Comparison of ENCODE assay signal across 8 cellular contexts in genomic region chr17:42577532-42578281, GRCh38. TPM values are rescaled to one million over a fixed set of nuclear protein-coding genes. Genes with fewer than 3 reads are reported as not detected.
DNase-seq lines count a peak whose midpoint lies in the region; TF ChIP-seq lines count a peak whose summit lies in the region.

Gene PSMC3IP (minus strand): TSS chr17:42577729. CDS start chr17:42577686, 43 bp downstream.

- peak within 1 kb of the TSS; percentile 87 for H3K9ac ChIP-seq in SK-N-SH

- 0 out of 4 replicates have a peak, but pooled peaks of 1 of the 2 experiments have one; percentile 15 for TF ChIP-seq EP300 in SK-N-SH (IDR thresholded peaks at IDR 0.05; ENCODE audit: borderline replicate concordance in 1 of 2, low read depth in 1 of 2, low read length in 1 of 2)

- peak within 1 kb of the TSS; percentile 80 to 89 for H3K27ac ChIP-seq in SK-N-SH (ENCODE audit: low read depth in 2 of 2, low read length in 1 of 2)

- peaks cover 36% of the 10 kb centered on the region for H3F3A ChIP-seq in SK-N-SH (replicated peaks; ENCODE audit: insufficient read depth)

- H3K4me3 ChIP-seq in SK-N-SH (ENCODE audit: low read depth in 2 of 2, low read length in 1 of 2) = peak within 1 kb of the TSS; percentile 77 to 91

- peaks cover 32 to 42% of the 10 kb centered on the region in 2 experiments for H3K36me3 ChIP-seq in SK-N-SH (replicated peaks in 1 of 2; ENCODE audit: control insufficient read depth in 1 of 2, insufficient read depth in 2 of 2, low read length in 1 of 2)

- H3K9me3 Mint-ChIP-seq in HFFc6 = no peaks in the 10 kb centered on the region
- H3K9me3 Mint-ChIP-seq in activated naive CD4-positive, alpha-beta T cell treated with anti-CD3 and anti-CD28 coated beads, Interleukin-2, amount 10 ng/mL, durations not matched to agents 7 days and 5 days = no peaks in the 10 kb centered on the region

- H3K4me1 Mint-ChIP-seq in HFFc6 (ENCODE audit: low read depth) = peaks cover 54% of the 10 kb centered on the region
- peaks cover 50% of the 10 kb centered on the region for H3K4me1 Mint-ChIP-seq in activated naive CD4-positive, alpha-beta T cell treated with anti-CD3 and anti-CD28 coated beads, Interleukin-2, amount 10 ng/mL, durations not matched to agents 7 days and 5 days

- no peaks in the 10 kb centered on the region for H3K9me3 ChIP-seq in SK-N-SH

- peak within 1 kb of the TSS; percentile 95 for H3K4me2 ChIP-seq in SK-N-SH

- H3K79me2 ChIP-seq in SK-N-SH (ENCODE audit: insufficient read depth) = peaks cover 55% of the 10 kb centered on the region

- TF ChIP-seq CTCF in GM10248 (IDR thresholded peaks at IDR 0.05; ENCODE audit: control extremely low read depth, extremely low read depth, low read depth, missing control alignments) = peak; percentile 36
- TF ChIP-seq CTCF in HFFc6 (IDR thresholded peaks at IDR 0.05) = peak; percentile 59; the same call in 1 of the 2 replicates
- TF ChIP-seq CTCF in SK-N-SH (IDR thresholded peaks at IDR 0.05) = peak; percentile 52

- H3K9me2 ChIP-seq in SK-N-SH = no peaks in the 10 kb centered on the region

- no peaks in the 10 kb centered on the region; the same call in none of the 2 replicates for H3K27me3 Mint-ChIP-seq in HFFc6 (ENCODE audit: insufficient read depth)
- no peaks in the 10 kb centered on the region for H3K27me3 Mint-ChIP-seq in activated naive CD4-positive, alpha-beta T cell treated with anti-CD3 and anti-CD28 coated beads, Interleukin-2, amount 10 ng/mL, durations not matched to agents 7 days and 5 days

- no peaks in the 10 kb centered on the region for H4K20me1 ChIP-seq in SK-N-SH (ENCODE audit: insufficient read depth)

- peak within 1 kb of the TSS; percentile 91 for H3K27ac Mint-ChIP-seq in HFFc6
- H3K27ac Mint-ChIP-seq in activated naive CD4-positive, alpha-beta T cell treated with anti-CD3 and anti-CD28 coated beads, Interleukin-2, amount 10 ng/mL, durations not matched to agents 7 days and 5 days = peak within 1 kb of the TSS; percentile 89

- peak within 1 kb of the TSS; percentile 61 for H2AFZ ChIP-seq in SK-N-SH (ENCODE audit: low read depth)

- H3K36me3 Mint-ChIP-seq in HFFc6 (ENCODE audit: low read depth) = peaks cover 42% of the 10 kb centered on the region
- peaks cover 69% of the 10 kb centered on the region for H3K36me3 Mint-ChIP-seq in activated naive CD4-positive, alpha-beta T cell treated with anti-CD3 and anti-CD28 coated beads, Interleukin-2, amount 10 ng/mL, durations not matched to agents 7 days and 5 days

- H3K4me3 Mint-ChIP-seq in HFFc6 = peak within 1 kb of the TSS; percentile 95
- H3K4me3 Mint-ChIP-seq in activated naive CD4-positive, alpha-beta T cell treated with anti-CD3 and anti-CD28 coated beads, Interleukin-2, amount 10 ng/mL, durations not matched to agents 7 days and 5 days = peak within 1 kb of the TSS; percentile 92

- POLR2A ChIA-PET in GM10248 (lab: Yijun Ruan, JAX) = interaction anchor here (0.6 to 1.3 kb wide), 5 partner anchors 9 to 229 kb away, joined by 3 to 5 read pairs (median 3); partner anchors contain the start of gene TUBG1
- POLR2A ChIA-PET in SK-N-SH (lab: Yijun Ruan, JAX) = interaction anchor here (0.8 to 3.1 kb wide), 14 partner anchors 8 to 246 kb away, joined by 3 to 63 read pairs (median 4); partner anchors contain the start of genes BECN1, CNTNAP1, MLX and PLEKHH3

- no peak for TF ChIP-seq RAD21 in SK-N-SH (IDR thresholded peaks at IDR 0.05; ENCODE audit: low read length)

- H3K4me1 ChIP-seq in SK-N-SH (ENCODE audit: control insufficient read depth in 1 of 2, insufficient read depth in 2 of 2, low read depth in 1 of 2, low read length in 1 of 2) = peaks cover 7 to 8% of the 10 kb centered on the region in 2 experiments; a peak in 2 of 4 replicates

- 1% methylated on average over 31 of the region's 52 CpGs for WGBS in SK-N-SH (ENCODE audit: low lambda C conversion rate)

- no peaks in the 10 kb centered on the region for H3K27me3 ChIP-seq in SK-N-SH (ENCODE audit: insufficient read depth)

- DNase-seq in GM10248 (ENCODE audit: extremely low spot score) = peak; percentile 98
- DNase-seq in HFFc6 = peak; percentile 93
- peak; percentile 87 for DNase-seq in NCI-H1092 (lab: John Stamatoyannopoulos, UW)
- peak; percentile 96 for DNase-seq in SK-N-SH
- peak; percentile 97 for DNase-seq in activated naive CD4-positive, alpha-beta T cell treated with anti-CD3 and anti-CD28 coated beads, Interleukin-2, amount 10 ng/mL, durations not matched to agents 7 days and 5 days
- peak; percentile 97 for DNase-seq in germinal center (ENCODE audit: low spot score)
- DNase-seq in non-pigmented ciliary epithelial cell (ENCODE audit: low read depth) = peak; percentile 67
- DNase-seq in superior temporal gyrus (ENCODE audit: extremely low spot score) = peak; percentile 97

- CTCF ChIA-PET in GM10248 (lab: Yijun Ruan, JAX) (interaction anchor here (0.7 to 8.4 kb wide), 55 partner anchors 10 to 520 kb away, joined by 3 to 120 read pairs (median 6); partner anchors contain the start of genes BECN1, CCR10, COASY and MLX), SK-N-SH (lab: Yijun Ruan, JAX) (interaction anchor here (0.7 to 8.3 kb wide), 61 partner anchors 10 to 421 kb away, joined by 3 to 221 read pairs (median 5); partner anchors contain the start of genes CCR10, CNTD1, CNTNAP1 and COA3)
- CTCF ChIA-PET in activated naive CD4-positive, alpha-beta T cell treated with anti-CD3 and anti-CD28 coated beads, Interleukin-2, amount 10 ng/mL, durations not matched to agents 7 days and 5 days (lab: Charles Lee) = interaction anchor here (0.6 to 4.0 kb wide), 39 partner anchors 8 to 547 kb away, joined by 3 to 77 read pairs (median 4); partner anchors contain the start of genes BRCA1, CCR10, CNTNAP1 and MLX

TF ChIP-seq in SK-N-SH, 30 proteins besides CTCF, POLR2A, EP300 and RAD21 (continues in another document):
- TF ChIP-seq TCF12 (IDR thresholded peaks at IDR 0.05) (no peak), MEF2A (IDR thresholded peaks at IDR 0.05; ENCODE audit: borderline replicate concordance, low read depth) (no peak), ELF1 (IDR thresholded peaks at IDR 0.05) (peak; percentile 58), MAX (IDR thresholded peaks at IDR 0.05; ENCODE audit: low read depth) (peak; percentile 69), TEAD4 (IDR thresholded peaks at IDR 0.05; ENCODE audit: borderline replicate concordance, insufficient read depth) (no peak), FOXJ3 (CRISPR knock-in tag; IDR thresholded peaks at IDR 0.05) (no peak), EZH2phosphoT487 (IDR thresholded peaks at IDR 0.05; ENCODE audit: borderline replicate concordance, low read depth) (no peak), USF2 (IDR thresholded peaks at IDR 0.05; ENCODE audit: borderline replicate concordance, low read depth, low read length) (no peak), RCOR1 (IDR thresholded peaks at IDR 0.05; ENCODE audit: low read length) (no peak), PBX3 (IDR thresholded peaks at IDR 0.05) (0 out of 2 replicates have a peak, but pooled peaks have one; percentile 9), NFIC (IDR thresholded peaks at IDR 0.05; ENCODE audit: borderline replicate concordance) (no peak; the same call in 1 of the 2 replicates), REST (IDR thresholded peaks at IDR 0.05; ENCODE audit: low read depth, low read length) (no peak)

RNA-seq across cellular contexts. Expression of gene PSMC3IP, which starts in this region (rescaled TPM):
- total RNA-seq in HFFc6 (2021; fragmentation: NEBNext Ultra II Directional; extraction: Animal tissue kit (Norgen Biotek cat#: 25700)) = 10 to 100 TPM in 5 of 6 experiments, 1 to 10 TPM in 1; 7.3 to 18.2 (median 16.0) TPM
- 14.2 and 17.3 TPM in 2 replicates for polyA plus RNA-seq in SK-N-SH (2012; rRNA removed)
- polyA plus RNA-seq in SK-N-SH (2012; cell fraction: cytosol; rRNA removed) = 15.8 and 20.1 TPM in 2 replicates
- polyA plus RNA-seq in SK-N-SH (2012; cell fraction: nucleus; rRNA removed) = 23.6 and 31.7 TPM in 2 replicates

Comparison
In these comparisons a context has a peak if more than half of its experiments do, and no peak if none do; other contexts are left out.
1. Peak in every context shown above with its lines: DNase-seq, H3K4me3 ChIP-seq and H3K27ac ChIP-seq.